In genomic region chr18:55762424-55762823, GRCh38 we compare ENCODE assay signal across 20 cellular contexts.
DNase-seq lines count a peak whose midpoint lies in the region; ATAC-seq and TF ChIP-seq lines count a peak whose summit lies in the region.
"Had no signal": no experiment of that assay in that cellular context is flagged by ENCODE, and none has a peak within 500 bp of the region (broad histone marks: within the 10 kb centered on the region; RNA-seq: fewer than 3 reads in every experiment).

No MANE protein-coding gene starts in this region.

- CTCF ChIA-PET in Calu3 (lab: Charles Lee), result interaction anchor here (1.2 kb wide), 2 partner anchors 50 to 105 kb away, joined by 3 to 4 read pairs; no protein-coding TSS in a partner anchor

- H3K9ac ChIP-seq in neuronal stem cell (ENCODE audit: low read depth, low read length, poor library complexity), result no peak overlapping the region

- no peaks in the 10 kb centered on the region for H3K36me3 Mint-ChIP-seq in Calu3 (ENCODE audit: insufficient read depth, unreplicated experiment)
- H3K36me3 Mint-ChIP-seq: CD4-positive, CD25-positive, alpha-beta regulatory T cell had no signal

- no peak overlapping the region for H4K91ac ChIP-seq in neuronal stem cell (ENCODE audit: low read depth, low read length, poor library complexity)

- H4K8ac ChIP-seq in neuronal stem cell (ENCODE audit: low read depth, low read length), result no peak overlapping the region

- intact Hi-C loops in aorta (cut with DNase I) (no loop called here), Calu3 (cut with micrococcal nuclease; ENCODE audit: unreplicated experiment) (no loop called here), adrenal gland (cut with DNase I) (no loop called here)

- H3K4me3 ChIP-seq in neuronal stem cell (ENCODE audit: low read length in 2 of 2) (no peak overlapping the region), aorta (ENCODE audit: low read length in 2 of 2) (no peak overlapping the region), adrenal gland (no peak overlapping the region)
- H3K4me3 ChIP-seq: GM12878 had no signal

- H3K18ac ChIP-seq in neuronal stem cell (ENCODE audit: low read length), result no peak overlapping the region

- ATAC-seq in aorta (ENCODE audit: low FRiP score) (no peak), HG02642 (IDR thresholded peaks at IDR 0.05; ENCODE audit: poor library complexity, unreplicated experiment) (no peak)
- ATAC-seq: GM12878, HCT116, HepG2 had no signal

- BruUV-seq in Calu3 (replicated peaks; lab: Mats Ljungman, UMichigan), result no TSS peak

- DNase-seq in ELF-1 (ENCODE audit: low read depth, low spot score) (peak; percentile 52), SK-N-DZ (ENCODE audit: low spot score) (peak; percentile 57), neuronal stem cell (ENCODE audit: low spot score) (no peak), aorta (no peak), Calu3 (no peak), adrenal gland (no peak)
- DNase-seq: ACHN; BE2C; C1 segment of cervical spinal cord; CD4-positive, CD25-positive, alpha-beta regulatory T cell; CD8-positive, alpha-beta memory T cell; COR-L47; DMS79 treated with DMSO at 0.1 percent for 48 hours; GOT3; H7; HFFc6 had no signal

- no peak overlapping the region for H2BK12ac ChIP-seq in neuronal stem cell (ENCODE audit: low read length)

- no peak overlapping the region for H2BK15ac ChIP-seq in neuronal stem cell (ENCODE audit: low read length)

- TF ChIP-seq CTCF in Calu3 (IDR thresholded peaks at IDR 0.05; ENCODE audit: unreplicated experiment) (no peak), adrenal gland (IDR thresholded peaks at IDR 0.05) (no peak)

- no peak overlapping the region for H3K4me2 ChIP-seq in neuronal stem cell (ENCODE audit: insufficient read depth, low read length, poor library complexity, severe bottlenecking)

- no peak overlapping the region for H2BK120ac ChIP-seq in neuronal stem cell (ENCODE audit: low read depth, low read length)

- H2AK5ac ChIP-seq in neuronal stem cell (ENCODE audit: low read depth, low read length), result no peak overlapping the region

- peaks cover 29% of the 10 kb centered on the region for H3K4me1 Mint-ChIP-seq in Calu3 (ENCODE audit: low read depth, unreplicated experiment)
- H3K4me1 Mint-ChIP-seq: CD4-positive, CD25-positive, alpha-beta regulatory T cell; CD8-positive, alpha-beta memory T cell had no signal

- no peak overlapping the region for H3K4me3 Mint-ChIP-seq in Calu3 (ENCODE audit: low read depth, unreplicated experiment)
- H3K4me3 Mint-ChIP-seq: CD4-positive, CD25-positive, alpha-beta regulatory T cell; CD8-positive, alpha-beta memory T cell; HFFc6 had no signal

- H3K27ac ChIP-seq in neuronal stem cell (replicated peaks; ENCODE audit: low read length), result no peak overlapping the region
- no peak overlapping the region for H3K27ac ChIP-seq in aorta (ENCODE audit: low read depth in 1 of 2, low read length in 2 of 2)
- no peak overlapping the region for H3K27ac ChIP-seq in adrenal gland

- H3K9me3 ChIP-seq in neuronal stem cell (replicated peaks in 1 of 2; ENCODE audit: control insufficient read depth in 2 of 2, insufficient read depth in 1 of 2, low read depth in 1 of 2, low read length in 2 of 2) (peaks cover 0 to 1% of the 10 kb centered on the region in 2 donors), aorta (ENCODE audit: control insufficient read depth, low read length) (no peaks in the 10 kb centered on the region), adrenal gland (replicated peaks in 1 of 3) (no peaks in the 10 kb centered on the region)
- H3K9me3 ChIP-seq: BE2C had no signal

- H2BK5ac ChIP-seq in neuronal stem cell (ENCODE audit: low read length), result no peak overlapping the region

- WGBS in neuronal stem cell (ENCODE audit: extremely low coverage in 2 of 2, insufficient read length in 2 of 2, insufficient replicate concordance in 1 of 2), 2 donors, result no CpG with 5 or more reads among the region's 3 CpGs
- 95 to 98% methylated on average over 3 of the region's 3 CpGs for WGBS in aorta, 2 donors
- 87 to 95% (median 89%) methylated on average over 3 of the region's 3 CpGs for WGBS in adrenal gland, 4 donors

- no peaks in the 10 kb centered on the region for H3K27me3 Mint-ChIP-seq in Calu3 (ENCODE audit: unreplicated experiment)
- H3K27me3 Mint-ChIP-seq: CD4-positive, CD25-positive, alpha-beta regulatory T cell had no signal

- no peak overlapping the region for H3K27ac Mint-ChIP-seq in Calu3 (ENCODE audit: unreplicated experiment)
- H3K27ac Mint-ChIP-seq: CD4-positive, CD25-positive, alpha-beta regulatory T cell; CD8-positive, alpha-beta memory T cell; HFFc6 had no signal

- H3K4me1 ChIP-seq in neuronal stem cell (ENCODE audit: control insufficient read depth in 2 of 2, insufficient read depth in 1 of 2, low read depth in 1 of 2, low read length in 2 of 2), result peaks cover 0 to 6% of the 10 kb centered on the region in 2 donors
- no peaks in the 10 kb centered on the region for H3K4me1 ChIP-seq in aorta (ENCODE audit: control insufficient read depth in 1 of 2, insufficient read depth in 2 of 2, low read length in 2 of 2)
- H3K4me1 ChIP-seq in adrenal gland (replicated peaks in 1 of 2), result no peaks in the 10 kb centered on the region

- H3K36me3 ChIP-seq in neuronal stem cell (replicated peaks in 1 of 2; ENCODE audit: control insufficient read depth in 2 of 2, insufficient read depth in 2 of 2, low read length in 2 of 2) (no peaks in the 10 kb centered on the region), aorta (ENCODE audit: control insufficient read depth in 1 of 2, insufficient read depth in 2 of 2, low read length in 1 of 2) (no peaks in the 10 kb centered on the region), adrenal gland (replicated peaks in 1 of 2) (no peaks in the 10 kb centered on the region)
- H3K36me3 ChIP-seq: BE2C had no signal

- no peak overlapping the region for H3K14ac ChIP-seq in neuronal stem cell (ENCODE audit: low read length)

- H3K9me3 Mint-ChIP-seq in Calu3 (ENCODE audit: low read depth, unreplicated experiment), result no peaks in the 10 kb centered on the region
- H3K9me3 Mint-ChIP-seq: HFFc6 had no signal

- no peaks in the 10 kb centered on the region for H3K79me1 ChIP-seq in neuronal stem cell (ENCODE audit: low read depth, low read length)

- peak overlapping the region; percentile 10 for H2AFZ ChIP-seq in neuronal stem cell (ENCODE audit: low read length)

- H3K27me3 ChIP-seq in neuronal stem cell (ENCODE audit: control insufficient read depth in 3 of 3, insufficient read depth in 3 of 3, low read depth in 1 of 3, low read length in 3 of 3) (no peaks in the 10 kb centered on the region), aorta (ENCODE audit: control insufficient read depth in 1 of 2, insufficient read depth in 2 of 2, low read length in 1 of 2) (no peaks in the 10 kb centered on the region), adrenal gland (no peaks in the 10 kb centered on the region)
- H3K27me3 ChIP-seq: BE2C had no signal

- no peak for TF ChIP-seq POLR2A in adrenal gland (IDR thresholded peaks at IDR 0.05)

- no peak overlapping the region for H3K4ac ChIP-seq in neuronal stem cell (ENCODE audit: low read length)

- H3K23ac ChIP-seq in neuronal stem cell (ENCODE audit: low read depth, low read length, poor library complexity), result no peak overlapping the region

Comparison
In these comparisons a context has a peak if more than half of its experiments do, and no peak if none do; other contexts are left out.
1. DNase-seq: peak in ELF-1 (single experiment) and SK-N-DZ (single experiment); none in neuronal stem cell (single experiment), aorta (0 of 2), Calu3 (single experiment) and adrenal gland (0 of 7).